Comparison of ENCODE assay signal across 12 cellular contexts in the genomic region with DNA sequence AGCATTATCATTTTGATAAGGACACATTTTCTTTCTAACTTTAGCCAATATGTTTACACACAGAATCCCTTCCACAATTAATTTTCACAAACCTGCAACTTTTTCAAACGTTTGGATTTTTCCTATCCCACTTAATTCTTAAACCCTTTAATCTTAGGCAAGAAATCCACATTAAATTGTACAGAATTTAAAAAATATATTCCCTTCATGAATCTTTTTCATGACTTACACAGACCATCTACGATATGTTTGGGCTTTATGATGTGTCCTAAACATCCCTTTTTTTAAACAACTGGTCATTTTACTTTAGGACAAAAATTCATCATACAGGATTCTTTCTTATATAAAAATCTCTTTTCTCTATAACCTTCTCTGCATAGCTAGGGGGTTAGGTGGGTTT.
"Had no signal": no experiment of that assay in that cellular context is flagged by ENCODE, and none has a peak within 500 bp of the region (broad histone marks: within the 10 kb centered on the region; RNA-seq: fewer than 3 reads in every experiment).

No MANE protein-coding gene starts in this region.

- H3K4me3 ChIP-seq: lower lobe of right lung had no signal

- H3K4me1 ChIP-seq: lower lobe of right lung had no signal

- H3K9me3 ChIP-seq: lower lobe of right lung had no signal

- DNase-seq: activated CD4-positive, alpha-beta T cell treated with anti-CD3 and anti-CD28 coated beads, Interleukin-2, amount 50 U/mL, for 48 hours; activated CD4-positive, CD25-positive, alpha-beta regulatory T cell treated with anti-CD3 and anti-CD28 coated beads, Interleukin-2, amount 50 U/mL, for 72 hours; activated gamma-delta T cell; activated T-cell treated with anti-CD3 and anti-CD28 coated beads, Interleukin-2, amount 50 U/mL, for 4 hours; amygdala; effector memory CD8-positive, alpha-beta T cell; hypothalamus; lower lobe of right lung; naive thymus-derived CD4-positive, alpha-beta T cell; posterior cingulate gyrus; stimulated activated CD4-positive, alpha-beta T cell treated with anti-CD3 and anti-CD28 coated beads, Interleukin-15, amount 100 ng/mL, for 24 hours; stimulated activated CD4-positive, alpha-beta T cell treated with anti-CD3 and anti-CD28 coated beads, Interleukin-4, amount 100 ng/mL, for 24 hours had no signal

- H3K36me3 ChIP-seq: lower lobe of right lung had no signal

- H3K27ac ChIP-seq: lower lobe of right lung had no signal
